12 cellular contexts compared by ENCODE assay signal in the genomic region with DNA sequence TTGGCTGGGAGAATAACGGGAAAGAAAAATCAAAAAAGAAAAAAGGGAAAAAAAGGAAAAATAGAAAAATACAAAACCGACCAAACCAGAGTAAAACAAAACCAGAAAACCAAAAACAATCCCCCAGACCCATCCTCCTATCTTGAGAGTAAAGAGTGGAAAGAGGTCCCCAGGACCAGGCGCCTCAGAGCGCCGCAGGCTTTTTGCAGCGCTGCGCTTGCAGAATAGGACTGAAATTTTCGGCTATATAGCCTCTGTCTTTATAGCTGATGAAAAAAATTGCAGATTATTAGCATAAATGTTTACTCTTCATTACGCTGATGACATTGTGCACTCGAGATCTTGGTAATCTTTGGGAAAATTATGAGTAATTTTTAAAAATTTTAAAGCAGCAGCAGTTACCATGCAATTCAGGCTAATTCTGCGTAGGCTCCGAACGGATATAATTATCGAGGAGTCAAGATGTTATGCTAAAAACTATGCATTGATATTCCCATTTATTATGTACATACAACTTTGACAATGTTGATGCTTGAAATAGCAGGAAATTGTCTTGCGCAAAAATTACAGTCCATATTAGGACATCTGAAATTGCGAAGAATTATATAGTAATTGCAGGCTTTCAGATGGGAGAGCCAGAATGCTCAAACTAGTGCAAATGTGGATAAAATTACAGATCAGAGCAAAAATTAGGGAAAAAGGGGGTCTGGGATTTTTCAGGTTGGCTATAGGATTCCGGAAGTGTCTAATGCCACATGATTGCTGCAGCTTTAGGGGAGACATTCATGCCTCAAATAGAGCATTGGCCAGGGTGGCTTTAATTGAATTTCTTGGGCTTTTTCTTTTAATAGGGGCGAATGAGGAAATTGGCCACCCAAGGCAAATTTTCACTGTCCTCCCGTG. TPM values are rescaled to one million over a fixed set of nuclear protein-coding genes. Genes with fewer than 3 reads are reported as not detected.
DNase-seq lines count a peak whose midpoint lies in the region; ATAC-seq, FAIRE-seq and TF ChIP-seq lines count a peak whose summit lies in the region.
"Had no signal": no experiment of that assay in that cellular context is flagged by ENCODE, and none has a peak within 500 bp of the region (broad histone marks: within the 10 kb centered on the region; RNA-seq: fewer than 3 reads in every experiment).

No MANE protein-coding gene starts in this region.

- peaks cover 21% of the 10 kb centered on the region for H3K4me1 Mint-ChIP-seq in T-helper 2 cell treated with Interferon-gamma antibody and Interleukin-4, amounts not matched to agents 5 μg/mL and 100 μg/mL, for 36 hours (ENCODE audit: low read depth)

- H3K9me3 Mint-ChIP-seq in T-helper 2 cell treated with Interferon-gamma antibody and Interleukin-4, amounts not matched to agents 5 μg/mL and 100 μg/mL, for 36 hours = no peaks in the 10 kb centered on the region

- no peak for DNase-seq in T-helper 2 cell treated with Interferon-gamma antibody and Interleukin-4, amounts not matched to agents 5 μg/mL and 100 μg/mL, for 36 hours (ENCODE audit: low spot score)
- no peak for DNase-seq in T-helper 2 cell
- DNase-seq in GM12878 (ENCODE audit: low read depth, low spot score) = no peak
- peak; percentile 65 for DNase-seq in osteoblast (ENCODE audit: insufficient read length, low spot score, missing footprints)
- DNase-seq in gastrocnemius medialis = no peak
- no peak for DNase-seq in RPMI8226
- DNase-seq: activated CD4-positive, alpha-beta T cell treated with anti-CD3 and anti-CD28 coated beads for 48 hours had no signal

- FAIRE-seq in GM12878 (lab: Jason Lieb, UNC) = no peak
- FAIRE-seq: colon had no signal

- in situ Hi-C loops in GM12878 (cut with MboI) = no loop called here
- in situ Hi-C loops in gastrocnemius medialis (cut with MboI; ENCODE audit: low sequenced_read_pairs in 4 of 4) = loop anchor here in 1 of 4 donors (25.0 kb wide), 1 partner anchor 281 kb away; no protein-coding TSS in a partner anchor

- TF ChIP-seq POLR2A in GM12878 (IDR thresholded peaks at IDR 0.05; ENCODE audit: low read depth, low read length) = no peak
- TF ChIP-seq POLR2A in gastrocnemius medialis (IDR thresholded peaks at IDR 0.05) = no peak

- H4K20me1 ChIP-seq in GM12878 (ENCODE audit: control insufficient read depth, insufficient read depth) (peaks cover 6% of the 10 kb centered on the region; the same call in 1 of the 2 replicates), osteoblast (ENCODE audit: insufficient read depth, low read length) (no peaks in the 10 kb centered on the region)

- no peak for TF ChIP-seq RAD21 in GM12878 (IDR thresholded peaks at IDR 0.05; ENCODE audit: insufficient read depth, low read depth, low read length)

- CTCF ChIA-PET in GM12878 (lab: Yijun Ruan, JAX) = no interaction called here

- H3K27me3 Mint-ChIP-seq in T-helper 2 cell treated with Interferon-gamma antibody and Interleukin-4, amounts not matched to agents 5 μg/mL and 100 μg/mL, for 36 hours (ENCODE audit: low read depth) = peaks cover 89% of the 10 kb centered on the region

- WGBS in GM12878 (ENCODE audit: insufficient coverage, insufficient replicate concordance, low lambda C conversion rate, missing lambda C conversion rate) = 34% methylated on average over 19 of the region's 19 CpGs

- ATAC-seq in GM12878 (no peak), gastrocnemius medialis (no peak), GM21723 (IDR thresholded peaks at IDR 0.05; ENCODE audit: unreplicated experiment) (no peak)

- H3K36me3 ChIP-seq in HUES48 (ENCODE audit: control insufficient read depth, insufficient read depth, low read length) (no peaks in the 10 kb centered on the region), GM12878 (ENCODE audit: control insufficient read depth in 2 of 2, insufficient read depth in 2 of 2, low read length in 1 of 2) (no peaks in the 10 kb centered on the region), osteoblast (ENCODE audit: insufficient read depth, low read length) (no peaks in the 10 kb centered on the region), gastrocnemius medialis (no peaks in the 10 kb centered on the region)
- H3K36me3 ChIP-seq: BLaER1 had no signal

- SMC1A ChIA-PET in GM12878 (lab: Charles Lee; ENCODE audit: uncharacterized antibody, unreplicated experiment) = no interaction called here

- H3K4me2 ChIP-seq in GM12878 (ENCODE audit: control insufficient read depth, insufficient read depth) = no peak overlapping the region
- peak overlapping the region; percentile 93 for H3K4me2 ChIP-seq in osteoblast (ENCODE audit: insufficient read depth, low read length)

- H3K9ac ChIP-seq in HUES48 (ENCODE audit: low read depth, low read length) (no peak overlapping the region), GM12878 (ENCODE audit: control insufficient read depth, insufficient read depth, low read length) (no peak overlapping the region)
- H3K9ac ChIP-seq: BLaER1 had no signal

- peak overlapping the region; percentile 37 for H3K4me3 ChIP-seq in HUES48 (ENCODE audit: low read depth, low read length)
- H3K4me3 ChIP-seq in GM12878 = peak overlapping the region; percentile 0; the same call in 1 of the 2 replicates
- H3K4me3 ChIP-seq in osteoblast (ENCODE audit: insufficient read depth, low read length) = peak overlapping the region; percentile 87
- peak overlapping the region in 1 of 4 donors; percentile 71 for H3K4me3 ChIP-seq in gastrocnemius medialis

- peaks cover 100% of the 10 kb centered on the region for H3K27me3 ChIP-seq in HUES48 (ENCODE audit: control insufficient read depth, insufficient read depth, low read length)
- peaks cover 33 to 55% of the 10 kb centered on the region in 2 experiments for H3K27me3 ChIP-seq in GM12878 (replicated peaks in 1 of 2; ENCODE audit: control insufficient read depth in 2 of 2, insufficient read depth in 2 of 2, low read length in 1 of 2)
- peaks cover 39% of the 10 kb centered on the region for H3K27me3 ChIP-seq in osteoblast (ENCODE audit: insufficient read depth, low read length)
- H3K27me3 ChIP-seq in gastrocnemius medialis = peaks cover 98 to 100% (median 100%) of the 10 kb centered on the region in 3 donors

- H3K79me2 ChIP-seq in GM12878 (ENCODE audit: control insufficient read depth, insufficient read depth, low read length) = no peaks in the 10 kb centered on the region
- no peaks in the 10 kb centered on the region for H3K79me2 ChIP-seq in osteoblast (ENCODE audit: insufficient read depth, low read length)

- TF ChIP-seq CTCF in GM12878 (IDR thresholded peaks at IDR 0.05 in 2 of 3, conservative IDR thresholded peaks at IDR 0.05 in 1 of 3; ENCODE audit: control insufficient read depth in 2 of 3, extremely low read depth in 1 of 3, insufficient read depth in 1 of 3, low read depth in 3 of 3, low read length in 3 of 3) (no peak), osteoblast (IDR thresholded peaks at IDR 0.05; ENCODE audit: extremely low read depth, low read depth, low read length) (no peak), gastrocnemius medialis (IDR thresholded peaks at IDR 0.05 in 4 of 5, conservative IDR thresholded peaks at IDR 0.05 in 1 of 5) (no peak)

- intact Hi-C loops in GM12878 (cut with micrococcal nuclease; ENCODE audit: unreplicated experiment) = no loop called here
- intact Hi-C loops in gastrocnemius medialis (cut with DNase I; ENCODE audit: low total_unique reads) = no loop called here

- H3K9me3 ChIP-seq in HUES48 (ENCODE audit: control insufficient read depth, insufficient read depth, low read length) (no peaks in the 10 kb centered on the region), GM12878 (replicated peaks; ENCODE audit: control insufficient read depth, insufficient read depth, low read length) (no peaks in the 10 kb centered on the region), osteoblast (ENCODE audit: low read depth, low read length) (no peaks in the 10 kb centered on the region), gastrocnemius medialis (no peaks in the 10 kb centered on the region)
- H3K9me3 ChIP-seq: BLaER1 had no signal

- no peak overlapping the region for H2AFZ ChIP-seq in GM12878 (ENCODE audit: control insufficient read depth, low read depth, low read length)
- H2AFZ ChIP-seq in osteoblast (ENCODE audit: low read length) = peak overlapping the region; percentile 69

- peak overlapping the region; percentile 7 for H3K4me3 Mint-ChIP-seq in T-helper 2 cell treated with Interferon-gamma antibody and Interleukin-4, amounts not matched to agents 5 μg/mL and 100 μg/mL, for 36 hours

- POLR2A ChIA-PET in GM12878 (lab: Charles Lee) = interaction anchor here (0.7 kb wide), 1 partner anchor 217 kb away, joined by 3 read pairs; no protein-coding TSS in a partner anchor

- H3K27ac Mint-ChIP-seq in T-helper 2 cell treated with Interferon-gamma antibody and Interleukin-4, amounts not matched to agents 5 μg/mL and 100 μg/mL, for 36 hours = peak overlapping the region; percentile 46

- peaks cover 4% of the 10 kb centered on the region for H3K36me3 Mint-ChIP-seq in T-helper 2 cell treated with Interferon-gamma antibody and Interleukin-4, amounts not matched to agents 5 μg/mL and 100 μg/mL, for 36 hours (ENCODE audit: low read depth)

- no TSS peak for BruUV-seq in GM12878 (replicated peaks; lab: Mats Ljungman, UMichigan)

- H3K27ac ChIP-seq in HUES48 (ENCODE audit: low read depth, low read length) = no peak overlapping the region
- no peak overlapping the region for H3K27ac ChIP-seq in GM12878 (ENCODE audit: control insufficient read depth, insufficient read depth)
- H3K27ac ChIP-seq in osteoblast (ENCODE audit: low read depth, low read length) = no peak overlapping the region
- no peak overlapping the region for H3K27ac ChIP-seq in gastrocnemius medialis
- H3K27ac ChIP-seq: BLaER1 had no signal

- H3K4me1 ChIP-seq in HUES48 (ENCODE audit: control insufficient read depth, insufficient read depth, low read length) = peaks cover 26% of the 10 kb centered on the region
- peaks cover 18% of the 10 kb centered on the region for H3K4me1 ChIP-seq in GM12878 (ENCODE audit: control insufficient read depth, insufficient read depth, low read length)
- peaks cover 30% of the 10 kb centered on the region for H3K4me1 ChIP-seq in osteoblast (ENCODE audit: insufficient read depth, low read length)
- peaks cover 23 to 40% of the 10 kb centered on the region in 2 donors for H3K4me1 ChIP-seq in gastrocnemius medialis

- RAD21 ChIA-PET in GM12878 (lab: Charles Lee; ENCODE audit: unreplicated experiment) = no interaction called here

- TF ChIP-seq EP300 in GM12878 (IDR thresholded peaks at IDR 0.05; ENCODE audit: borderline replicate concordance in 1 of 2, control insufficient read depth in 1 of 2, low read depth in 2 of 2, low read length in 2 of 2) = no peak

RNA-seq across cellular contexts. Expression of a gene that starts 8.4 kb away (rescaled TPM):
- not detected in 2 replicates for total RNA-seq in GM12878 (2013; cell fraction: nucleolus; rRNA removed)
- total RNA-seq in GM12878 (2014; rRNA removed) (not detected in 2 replicates), GM12878 (2014; rRNA removed; fragmentation: Illumina TruSeq; extraction: Trizol) (not detected in 2 replicates), GM12878 (2021) (not detected in 2 replicates), osteoblast (1.8 and 2.4 TPM in 2 replicates), gastrocnemius medialis (under 1 TPM in 1 of 4 donors, not detected in 3; 0.16 TPM)
- polyA plus RNA-seq in GM12878 (2011; ENCODE audit: low read depth) = not detected
- polyA plus RNA-seq in GM12878 (2011; rRNA removed) (not detected in 2 replicates), GM12878 (2014; fragmentation: Illumina TruSeq; extraction: Trizol) (0.06 TPM in 1 of 2 replicates, not detected in the other), GM12878 (2014; fragmentation: Nextera tagmentation; extraction: Ambion mirVana) (not detected), GM12878 (2014; rRNA removed) (not detected in 2 replicates), GM12878 (2016; fragmentation: Nextera tagmentation; extraction: Ambion mirVana) (not detected)
- not detected in 2 replicates for polyA plus RNA-seq in GM12878 (2011; cell fraction: cytosol; rRNA removed)
- 0.18 TPM in 1 of 2 replicates, not detected in the other for polyA plus RNA-seq in GM12878 (2011; cell fraction: nucleus; rRNA removed)
- 0.08 and 0.24 TPM in 2 replicates for polyA plus RNA-seq in GM12878 (2012)
- polyA minus RNA-seq in GM12878 (2011; rRNA and poly(A)+ RNA removed) = not detected in 2 replicates
- not detected in 2 replicates for polyA minus RNA-seq in GM12878 (2011; cell fraction: cytosol; rRNA and poly(A)+ RNA removed)
- polyA minus RNA-seq in GM12878 (2011; cell fraction: nucleus; rRNA and poly(A)+ RNA removed) = not detected in 2 replicates

RNA-seq across cellular contexts. Expression of a gene that starts 9.0 kb away (rescaled TPM):
- not detected in 2 replicates for total RNA-seq in GM12878 (2013; cell fraction: nucleolus; rRNA removed)
- not detected in 2 replicates for total RNA-seq in GM12878 (2014; rRNA removed)
- total RNA-seq in GM12878 (2014; rRNA removed; fragmentation: Illumina TruSeq; extraction: Trizol) = not detected in 2 replicates
- not detected in 2 replicates for total RNA-seq in GM12878 (2021)
- not detected for polyA plus RNA-seq in GM12878 (2011; ENCODE audit: low read depth)
- not detected in 2 replicates for polyA plus RNA-seq in GM12878 (2011; rRNA removed)
- not detected in 2 replicates for polyA plus RNA-seq in GM12878 (2011; cell fraction: cytosol; rRNA removed)
- not detected in 2 replicates for polyA plus RNA-seq in GM12878 (2011; cell fraction: nucleus; rRNA removed)
- 0.08 and 0.10 TPM in 2 replicates for polyA plus RNA-seq in GM12878 (2012)
- 0.03 TPM in 1 of 2 replicates, not detected in the other for polyA plus RNA-seq in GM12878 (2014; fragmentation: Illumina TruSeq; extraction: Trizol)
- polyA plus RNA-seq in GM12878 (2014; fragmentation: Nextera tagmentation; extraction: Ambion mirVana) = not detected
- not detected in 2 replicates for polyA plus RNA-seq in GM12878 (2014; rRNA removed)
- polyA plus RNA-seq in GM12878 (2016; fragmentation: Nextera tagmentation; extraction: Ambion mirVana) = not detected
- polyA minus RNA-seq in GM12878 (2011; rRNA and poly(A)+ RNA removed) = not detected in 2 replicates
- polyA minus RNA-seq in GM12878 (2011; cell fraction: cytosol; rRNA and poly(A)+ RNA removed) = not detected in 2 replicates
- polyA minus RNA-seq in GM12878 (2011; cell fraction: nucleus; rRNA and poly(A)+ RNA removed) = not detected in 2 replicates
- total RNA-seq in osteoblast = 0.36 and 0.59 TPM in 2 replicates
- total RNA-seq in gastrocnemius medialis = not detected
- total RNA-seq: pulmonary artery endothelial cell had no signal
